In genomic region chr11:59196777-59197176, GRCh38 we compare ENCODE assay signal across 28 cellular contexts. TPM values are rescaled to one million over a fixed set of nuclear protein-coding genes. Genes with fewer than 3 reads are reported as not detected.
"Had no signal": no experiment of that assay in that cellular context is flagged by ENCODE, and none has a peak within 500 bp of the region (broad histone marks: within the 10 kb centered on the region; RNA-seq: fewer than 3 reads in every experiment).

No MANE protein-coding gene starts in this region.

- DNase-seq: dermis blood vessel endothelial cell; effector memory CD8-positive, alpha-beta T cell; erythroblast; esophagus squamous epithelium; foreskin melanocyte; glutamatergic neuron; heart right ventricle; hippocampal formation; mesendoderm; midbrain; naive thymus-derived CD8-positive, alpha-beta T cell; occipital lobe; ovary; stimulated activated CD4-positive, alpha-beta T cell treated with anti-CD3 and anti-CD28 coated beads, Interleukin-12 subunit alpha, Interleukin-12 subunit beta, amount 100 ng/mL, for 4 hours; stimulated activated CD4-positive, alpha-beta T cell treated with anti-CD3 and anti-CD28 coated beads, Interleukin-1b, Interleukin-23, amount 100 ng/mL, for 48 hours; stimulated activated CD4-positive, alpha-beta T cell treated with anti-CD3 and anti-CD28 coated beads, Interleukin-4, amount 100 ng/mL, for 1 hour; stimulated activated CD8-positive, alpha-beta memory T cell treated with anti-CD3 and anti-CD28 coated beads, Interleukin-4, amount 100 ng/mL, for 48 hours; stimulated activated naive CD4-positive, alpha-beta T cell; stimulated activated naive CD8-positive, alpha-beta T cell treated with anti-CD3 and anti-CD28 coated beads, Interleukin-15, amount 100 ng/mL, for 72 hours; testis; tibial artery had no signal

- ATAC-seq: effector memory CD8-positive, alpha-beta T cell; heart right ventricle; naive thymus-derived CD8-positive, alpha-beta T cell; sciatic nerve; stimulated activated naive CD8-positive, alpha-beta T cell treated with anti-CD3 and anti-CD28 coated beads, Interleukin-15, amount 100 ng/mL, for 72 hours had no signal

- H3K27ac Mint-ChIP-seq: effector memory CD8-positive, alpha-beta T cell; naive thymus-derived CD8-positive, alpha-beta T cell; stimulated activated naive CD8-positive, alpha-beta T cell treated with anti-CD3 and anti-CD28 coated beads, Interleukin-15, amount 100 ng/mL, for 72 hours; type B pancreatic cell had no signal

- H3K4me3 Mint-ChIP-seq: effector memory CD8-positive, alpha-beta T cell; naive thymus-derived CD8-positive, alpha-beta T cell; stimulated activated naive CD8-positive, alpha-beta T cell treated with anti-CD3 and anti-CD28 coated beads, Interleukin-15, amount 100 ng/mL, for 72 hours; type B pancreatic cell had no signal

- H3K36me3 ChIP-seq: ovary had no signal

- H3K9me3 Mint-ChIP-seq: effector memory CD8-positive, alpha-beta T cell; naive thymus-derived CD8-positive, alpha-beta T cell; type B pancreatic cell had no signal

- H3K27me3 Mint-ChIP-seq: effector memory CD8-positive, alpha-beta T cell; progenitor cell of endocrine pancreas; type B pancreatic cell had no signal

- H3K4me3 ChIP-seq: coronary artery, esophagus squamous epithelium, heart right ventricle, ovary, smooth muscle cell, testis, tibial artery had no signal

- H3K9me3 ChIP-seq: esophagus squamous epithelium, heart right ventricle, ovary, testis, tibial artery had no signal

- H3K27ac ChIP-seq: esophagus squamous epithelium, heart right ventricle, ovary, testis, tibial artery had no signal

- H3K27me3 ChIP-seq: esophagus squamous epithelium, heart right ventricle, ovary, testis, tibial artery had no signal

RNA-seq across cellular contexts. Expression of gene MPEG1, which starts 15.9 kb away (rescaled TPM):
- total RNA-seq: dermis blood vessel endothelial cell, lung microvascular endothelial cell, progenitor cell of endocrine pancreas had no signal
- polyA plus RNA-seq: keratinocyte had no signal
